Comparison of ENCODE assay signal across 1 cellular context in genomic region chr12:118312578-118312977, GRCh38.
TF ChIP-seq lines count a peak whose summit lies in the region.

No MANE protein-coding gene starts in this region.

TF ChIP-seq in GM12878, 131 proteins besides CTCF, POLR2A, EP300 and RAD21 (continued from another document and continues in another):
- TF ChIP-seq CUX1 (IDR thresholded peaks at IDR 0.05; ENCODE audit: insufficient replicate concordance, low read depth, low read length) (no peak), SMAD1 (IDR thresholded peaks at IDR 0.05; ENCODE audit: low read depth, partially characterized antibody) (no peak), ATF2 (IDR thresholded peaks at IDR 0.05; ENCODE audit: low read length) (peak; percentile 37), SIX5 (IDR thresholded peaks at IDR 0.05; ENCODE audit: low read depth, low read length, severe bottlenecking) (no peak), SUZ12 (IDR thresholded peaks at IDR 0.05; ENCODE audit: unreplicated experiment) (no peak), CHD1 (IDR thresholded peaks at IDR 0.05; ENCODE audit: low read depth, low read length) (no peak), PRDM15 (CRISPR knock-in tag; IDR thresholded peaks at IDR 0.05) (no peak), MTA2 (IDR thresholded peaks at IDR 0.05; ENCODE audit: low read depth) (peak; percentile 95), POU2F2 (IDR thresholded peaks at IDR 0.05; ENCODE audit: borderline replicate concordance, low read depth, low read length) (no peak), ATF7 (IDR thresholded peaks at IDR 0.05; ENCODE audit: low read depth) (peak; percentile 79), FOXM1 (IDR thresholded peaks at IDR 0.05; ENCODE audit: low read depth, low read length) (peak; percentile 33; the same call in 1 of the 2 replicates), REST (IDR thresholded peaks at IDR 0.05; ENCODE audit: low read depth, low read length) (no peak), ZNF207 (IDR thresholded peaks at IDR 0.05; ENCODE audit: borderline replicate concordance) (no peak), E4F1 (IDR thresholded peaks at IDR 0.05; ENCODE audit: borderline replicate concordance, partially characterized antibody) (no peak), TCF7 (IDR thresholded peaks at IDR 0.05; ENCODE audit: borderline replicate concordance) (no peak), EGR1 (IDR thresholded peaks at IDR 0.05; ENCODE audit: borderline replicate concordance in 1 of 2, low read depth in 2 of 2, low read length in 2 of 2) (no peak), HCFC1 (IDR thresholded peaks at IDR 0.05; ENCODE audit: low read length) (no peak), NRF1 (conservative IDR thresholded peaks at IDR 0.05; ENCODE audit: low read depth, low read length) (no peak), SP1 (IDR thresholded peaks at IDR 0.05; ENCODE audit: low read depth, low read length) (no peak), RBBP5 (conservative IDR thresholded peaks at IDR 0.05) (no peak), CEBPB (IDR thresholded peaks at IDR 0.05; ENCODE audit: borderline replicate concordance in 1 of 2, low read depth in 2 of 2, low read length in 2 of 2) (no peak), ZBTB33 (IDR thresholded peaks at IDR 0.05) (no peak), CREB1 (IDR thresholded peaks at IDR 0.05; ENCODE audit: low read depth) (0 out of 2 replicates have a peak, but pooled peaks have one; percentile 35), RELB (IDR thresholded peaks at IDR 0.05; ENCODE audit: low read depth) (peak; percentile 42; the same call in 1 of the 2 replicates), NR2C1 (IDR thresholded peaks at IDR 0.05) (no peak), DPF2 (IDR thresholded peaks at IDR 0.05) (0 out of 2 replicates have a peak, but pooled peaks have one; percentile 70), NFXL1 (IDR thresholded peaks at IDR 0.05; ENCODE audit: borderline replicate concordance) (no peak), HDGF (IDR thresholded peaks at IDR 0.05) (no peak), FOXK2 (IDR thresholded peaks at IDR 0.05) (no peak), RAD51 (IDR thresholded peaks at IDR 0.05) (no peak; the same call in 1 of the 2 replicates), YY1 (IDR thresholded peaks at IDR 0.05; ENCODE audit: low read depth, low read length) (no peak), SPI1 (IDR thresholded peaks at IDR 0.05; ENCODE audit: borderline replicate concordance, insufficient read depth, low read depth, low read length) (no peak), KDM1A (IDR thresholded peaks at IDR 0.05; ENCODE audit: borderline replicate concordance) (no peak), YBX1 (IDR thresholded peaks at IDR 0.05) (no peak), ZNF384 (IDR thresholded peaks at IDR 0.05; ENCODE audit: borderline replicate concordance, low read depth, low read length) (no peak; the same call in 1 of the 2 replicates), SREBF2 (IDR thresholded peaks at IDR 0.05; ENCODE audit: low read length) (no peak), RCOR1 (conservative IDR thresholded peaks at IDR 0.05; ENCODE audit: low read depth, low read length) (no peak), ZZZ3 (IDR thresholded peaks at IDR 0.05; ENCODE audit: control insufficient read depth, insufficient read length, low read depth) (no peak)
